14 cellular contexts compared by ENCODE assay signal in genomic region chr6:123503619-123504018, GRCh38.
DNase-seq lines count a peak whose midpoint lies in the region.
"Had no signal": no experiment of that assay in that cellular context is flagged by ENCODE, and none has a peak within 500 bp of the region (broad histone marks: within the 10 kb centered on the region; RNA-seq: fewer than 3 reads in every experiment).

No MANE protein-coding gene starts in this region.

- no peak overlapping the region for H2BK15ac ChIP-seq in neuronal stem cell (ENCODE audit: low read length)

- no peak overlapping the region for H4K8ac ChIP-seq in neuronal stem cell (ENCODE audit: low read depth, low read length)

- no peak overlapping the region for H3K14ac ChIP-seq in neuronal stem cell (ENCODE audit: low read length)

- H2BK120ac ChIP-seq in neuronal stem cell (ENCODE audit: low read depth, low read length) = no peak overlapping the region

- intact Hi-C loops in activated T-helper 2 cell treated with anti-CD3 and anti-CD28 coated beads, Interferon-gamma antibody, Interleukin-2, Interleukin-4, amounts not matched to agents 10 μg/mL and 5 μg/mL and 100 μg/mL, durations not matched to agents 14 hours and 24 hours and 36 hours (cut with micrococcal nuclease) = no loop called here

- no peak overlapping the region for H4K91ac ChIP-seq in neuronal stem cell (ENCODE audit: low read depth, low read length, poor library complexity)

- H2BK5ac ChIP-seq in neuronal stem cell (ENCODE audit: low read length) = no peak overlapping the region

- H2BK12ac ChIP-seq in neuronal stem cell (ENCODE audit: low read length) = no peak overlapping the region

- no CpG with 5 or more reads among the region's 1 CpG for WGBS in neuronal stem cell (ENCODE audit: extremely low coverage in 2 of 2, insufficient read length in 2 of 2, insufficient replicate concordance in 1 of 2), 2 donors

- H3K27me3 ChIP-seq in neuronal stem cell (ENCODE audit: control insufficient read depth in 3 of 3, insufficient read depth in 3 of 3, low read depth in 1 of 3, low read length in 3 of 3) = no peaks in the 10 kb centered on the region
- H3K27me3 ChIP-seq: BLaER1 had no signal

- H3K9me3 Mint-ChIP-seq in activated T-helper 2 cell treated with anti-CD3 and anti-CD28 coated beads, Interferon-gamma antibody, Interleukin-2, Interleukin-4, amounts not matched to agents 10 μg/mL and 5 μg/mL and 100 μg/mL, durations not matched to agents 14 hours and 24 hours and 36 hours = no peaks in the 10 kb centered on the region

- no peak overlapping the region for H3K4me3 ChIP-seq in neuronal stem cell (ENCODE audit: low read length in 2 of 2)
- H3K4me3 ChIP-seq: BLaER1, HAP-1 had no signal

- H2AFZ ChIP-seq in neuronal stem cell (ENCODE audit: low read length) = peak overlapping the region; percentile 64

- no peaks in the 10 kb centered on the region for H3K36me3 ChIP-seq in neuronal stem cell (replicated peaks in 1 of 2; ENCODE audit: control insufficient read depth in 2 of 2, insufficient read depth in 2 of 2, low read length in 2 of 2)
- H3K36me3 ChIP-seq: BLaER1, HAP-1 had no signal

- no peaks in the 10 kb centered on the region for H3K4me1 ChIP-seq in neuronal stem cell (ENCODE audit: control insufficient read depth in 2 of 2, insufficient read depth in 1 of 2, low read depth in 1 of 2, low read length in 2 of 2)
- H3K4me1 ChIP-seq: BLaER1, Caco-2, HAP-1 had no signal

- H3K4me1 Mint-ChIP-seq in activated T-helper 2 cell treated with anti-CD3 and anti-CD28 coated beads, Interferon-gamma antibody, Interleukin-2, Interleukin-4, amounts not matched to agents 10 μg/mL and 5 μg/mL and 100 μg/mL, durations not matched to agents 14 hours and 24 hours and 36 hours (ENCODE audit: low read depth) = no peaks in the 10 kb centered on the region
- H3K4me1 Mint-ChIP-seq: CD8-positive, alpha-beta memory T cell had no signal

- no peak overlapping the region for H3K23ac ChIP-seq in neuronal stem cell (ENCODE audit: low read depth, low read length, poor library complexity)

- no peaks in the 10 kb centered on the region for H3K36me3 Mint-ChIP-seq in activated T-helper 2 cell treated with anti-CD3 and anti-CD28 coated beads, Interferon-gamma antibody, Interleukin-2, Interleukin-4, amounts not matched to agents 10 μg/mL and 5 μg/mL and 100 μg/mL, durations not matched to agents 14 hours and 24 hours and 36 hours (ENCODE audit: low read depth)
- H3K36me3 Mint-ChIP-seq: CD8-positive, alpha-beta memory T cell had no signal

- DNase-seq in DMS53 (lab: John Stamatoyannopoulos, UW) (peak; percentile 42), DMS53 treated with DMSO at 0.1 percent for 48 hours (lab: John Stamatoyannopoulos, UW; ENCODE audit: unreplicated experiment) (no peak), NCI-H69 (lab: John Stamatoyannopoulos, UW) (peak; percentile 30), neuronal stem cell (ENCODE audit: low spot score) (no peak), AG08396 (ENCODE audit: low spot score) (no peak)
- no peak for DNase-seq in activated T-cell treated with anti-CD3 and anti-CD28 coated beads, Interleukin-2, amount 50 U/mL, for 48 hours
- no peak for DNase-seq in activated T-helper 2 cell treated with anti-CD3 and anti-CD28 coated beads, Interferon-gamma antibody, Interleukin-2, Interleukin-4, amounts not matched to agents 10 μg/mL and 5 μg/mL and 100 μg/mL, durations not matched to agents 14 hours and 24 hours and 36 hours (ENCODE audit: low spot score)
- DNase-seq: AML-193; Caco-2; CD8-positive, alpha-beta memory T cell; HFFc6 had no signal

- no peak overlapping the region for H3K27ac ChIP-seq in neuronal stem cell (replicated peaks; ENCODE audit: low read length)
- H3K27ac ChIP-seq: 22Rv1, BLaER1 had no signal

- H3K27ac Mint-ChIP-seq in activated T-helper 2 cell treated with anti-CD3 and anti-CD28 coated beads, Interferon-gamma antibody, Interleukin-2, Interleukin-4, amounts not matched to agents 10 μg/mL and 5 μg/mL and 100 μg/mL, durations not matched to agents 14 hours and 24 hours and 36 hours = no peak overlapping the region
- H3K27ac Mint-ChIP-seq: CD8-positive, alpha-beta memory T cell; HFFc6 had no signal

- H3K4me2 ChIP-seq in neuronal stem cell (ENCODE audit: insufficient read depth, low read length, poor library complexity, severe bottlenecking) = no peak overlapping the region
- H3K4me2 ChIP-seq: BLaER1 had no signal

- no peak overlapping the region for H3K18ac ChIP-seq in neuronal stem cell (ENCODE audit: low read length)

- H3K4me3 Mint-ChIP-seq in activated T-helper 2 cell treated with anti-CD3 and anti-CD28 coated beads, Interferon-gamma antibody, Interleukin-2, Interleukin-4, amounts not matched to agents 10 μg/mL and 5 μg/mL and 100 μg/mL, durations not matched to agents 14 hours and 24 hours and 36 hours (ENCODE audit: low read depth) = no peak overlapping the region
- H3K4me3 Mint-ChIP-seq: CD8-positive, alpha-beta memory T cell; HFFc6 had no signal

- H3K27me3 Mint-ChIP-seq in activated T-helper 2 cell treated with anti-CD3 and anti-CD28 coated beads, Interferon-gamma antibody, Interleukin-2, Interleukin-4, amounts not matched to agents 10 μg/mL and 5 μg/mL and 100 μg/mL, durations not matched to agents 14 hours and 24 hours and 36 hours (ENCODE audit: low read depth) = no peaks in the 10 kb centered on the region
- H3K27me3 Mint-ChIP-seq: CD8-positive, alpha-beta memory T cell had no signal

- H3K9me3 ChIP-seq in neuronal stem cell (replicated peaks in 1 of 2; ENCODE audit: control insufficient read depth in 2 of 2, insufficient read depth in 1 of 2, low read depth in 1 of 2, low read length in 2 of 2) = no peaks in the 10 kb centered on the region
- H3K9me3 ChIP-seq: BLaER1, Caco-2, HAP-1 had no signal

- no peak overlapping the region for H3K9ac ChIP-seq in neuronal stem cell (ENCODE audit: low read depth, low read length, poor library complexity)
- H3K9ac ChIP-seq: BLaER1 had no signal

- H3K4ac ChIP-seq in neuronal stem cell (ENCODE audit: low read length) = no peak overlapping the region

- H3K79me1 ChIP-seq in neuronal stem cell (ENCODE audit: low read depth, low read length) = no peaks in the 10 kb centered on the region

- H2AK5ac ChIP-seq in neuronal stem cell (ENCODE audit: low read depth, low read length) = no peak overlapping the region

Comparison
In these comparisons a context has a peak if more than half of its experiments do, and no peak if none do; other contexts are left out.
1. DNase-seq: peak in DMS53 (single experiment) and NCI-H69 (single experiment); none in DMS53 treated with DMSO at 0.1 percent for 48 hours (single experiment), neuronal stem cell (single experiment), activated T-cell treated with anti-CD3 and anti-CD28 coated beads, Interleukin-2, amount 50 U/mL, for 48 hours (0 of 2), activated T-helper 2 cell treated with anti-CD3 and anti-CD28 coated beads, Interferon-gamma antibody, Interleukin-2, Interleukin-4, amounts not matched to agents 10 μg/mL and 5 μg/mL and 100 μg/mL, durations not matched to agents 14 hours and 24 hours and 36 hours (single experiment) and AG08396 (single experiment).